8 cellular contexts compared by ENCODE assay signal in genomic region chr18:44733069-44733753, GRCh38. TPM values are rescaled to one million over a fixed set of nuclear protein-coding genes. Genes with fewer than 3 reads are reported as not detected.
DNase-seq lines count a peak whose midpoint lies in the region; ATAC-seq, FAIRE-seq and TF ChIP-seq lines count a peak whose summit lies in the region.

No MANE protein-coding gene starts in this region.

- no peak for FAIRE-seq in frontal cortex (lab: Jason Lieb, UNC)

- H3K27ac ChIP-seq in suprapubic skin: peak overlapping the region; percentile 21

- no peak for TF ChIP-seq EP300 in suprapubic skin (IDR thresholded peaks at IDR 0.05)

- peaks cover 45% of the 10 kb centered on the region for H3K4me1 ChIP-seq in suprapubic skin

- DNase-seq in left ventricle myocardium superior (no peak), cardiac septum (ENCODE audit: low spot score) (no peak), kidney epithelial cell (ENCODE audit: low read depth) (peak; percentile 87), suprapubic skin (ENCODE audit: low spot score in 2 of 2) (no peak), endothelial cell (ENCODE audit: low spot score) (no peak), frontal cortex (ENCODE audit: low spot score in 2 of 2) (no peak)
- peak; percentile 37 to 65 for DNase-seq in activated CD4-positive, alpha-beta T cell treated with anti-CD3 and anti-CD28 coated beads, Interleukin-2, amount 50 U/mL, for 48 hours
- DNase-seq in activated effector memory CD4-positive, alpha-beta T cell treated with Interleukin-2 at 50 U/mL for 16 hours: no peak

- no peaks in the 10 kb centered on the region for H3K27me3 ChIP-seq in kidney epithelial cell (ENCODE audit: control insufficient read depth, insufficient read depth, low read length)
- no peaks in the 10 kb centered on the region for H3K27me3 ChIP-seq in suprapubic skin

- 72% methylated on average over 8 of the region's 8 CpGs for WGBS in suprapubic skin

- H3K9me3 ChIP-seq in suprapubic skin: no peaks in the 10 kb centered on the region

- ATAC-seq in left ventricle myocardium superior: peak; percentile 49

- peaks cover 56% of the 10 kb centered on the region for H3K4me1 Mint-ChIP-seq in endothelial cell (ENCODE audit: unreplicated experiment)

- H3K36me3 ChIP-seq in kidney epithelial cell (ENCODE audit: control insufficient read depth, insufficient read depth, low read length): no peaks in the 10 kb centered on the region
- H3K36me3 ChIP-seq in suprapubic skin: no peaks in the 10 kb centered on the region

- intact Hi-C loops in left ventricle myocardium superior (cut with micrococcal nuclease): no loop called here
- intact Hi-C loops in cardiac septum (cut with DNase I): no loop called here

- H3K4me3 ChIP-seq in kidney epithelial cell (ENCODE audit: low read depth, low read length): no peak overlapping the region
- no peak overlapping the region for H3K4me3 ChIP-seq in suprapubic skin

- H3K27ac Mint-ChIP-seq in endothelial cell (ENCODE audit: unreplicated experiment): no peak overlapping the region

- peaks cover 1% of the 10 kb centered on the region for H3K27me3 Mint-ChIP-seq in endothelial cell (ENCODE audit: unreplicated experiment)

- H3K9me3 Mint-ChIP-seq in endothelial cell (ENCODE audit: unreplicated experiment): no peaks in the 10 kb centered on the region

- peaks cover 70% of the 10 kb centered on the region for H3K36me3 Mint-ChIP-seq in endothelial cell (ENCODE audit: low read depth, unreplicated experiment)

- TF ChIP-seq POLR2A in suprapubic skin (IDR thresholded peaks at IDR 0.05): no peak

- no peak overlapping the region for H3K4me3 Mint-ChIP-seq in endothelial cell (ENCODE audit: unreplicated experiment)

- TF ChIP-seq CTCF in kidney epithelial cell (IDR thresholded peaks at IDR 0.05; ENCODE audit: insufficient read depth, low read length, poor library complexity, severe bottlenecking) (no peak), suprapubic skin (IDR thresholded peaks at IDR 0.05) (no peak), endothelial cell (IDR thresholded peaks at IDR 0.05; ENCODE audit: unreplicated experiment) (no peak)

RNA-seq across cellular contexts. Expression of gene SETBP1, which starts 52.5 kb away (rescaled TPM):
- total RNA-seq in left ventricle myocardium superior: 6.7 TPM
- total RNA-seq in cardiac septum: 15.5 TPM
- 2.9 and 3.4 TPM in 2 replicates for total RNA-seq in kidney epithelial cell
- total RNA-seq in suprapubic skin: 10 to 100 TPM; 13.1 to 25.6 (median 17.2) TPM
- 131 TPM for total RNA-seq in endothelial cell (ENCODE audit: unreplicated experiment)
- total RNA-seq in frontal cortex: 34.2 TPM

Comparison
In these comparisons a context has a peak if more than half of its experiments do, and no peak if none do; other contexts are left out.
1. DNase-seq: peak in activated CD4-positive, alpha-beta T cell treated with anti-CD3 and anti-CD28 coated beads, Interleukin-2, amount 50 U/mL, for 48 hours (2 of 2) and kidney epithelial cell (single experiment); none in left ventricle myocardium superior (single experiment), cardiac septum (single experiment), suprapubic skin (0 of 2), activated effector memory CD4-positive, alpha-beta T cell treated with Interleukin-2 at 50 U/mL for 16 hours (single experiment), endothelial cell (single experiment) and frontal cortex (0 of 2).